In genomic region chr18:50879302-50880107, GRCh38 we compare ENCODE assay signal across 9 cellular contexts. TPM values are rescaled to one million over a fixed set of nuclear protein-coding genes. Genes with fewer than 3 reads are reported as not detected.
DNase-seq lines count a peak whose midpoint lies in the region; ATAC-seq, FAIRE-seq and TF ChIP-seq lines count a peak whose summit lies in the region.
"Had no signal": no experiment of that assay in that cellular context is flagged by ENCODE, and none has a peak within 500 bp of the region (broad histone marks: within the 10 kb centered on the region; RNA-seq: fewer than 3 reads in every experiment).

No MANE protein-coding gene starts in this region.

- no peaks in the 10 kb centered on the region for H3K27me3 ChIP-seq in breast epithelium
- H3K27me3 ChIP-seq in small intestine (ENCODE audit: control insufficient read depth in 2 of 2, insufficient read depth in 2 of 2, low read length in 2 of 2): no peaks in the 10 kb centered on the region

- DNase-seq in COLO668 (lab: John Stamatoyannopoulos, UW; ENCODE audit: unreplicated experiment): peak; percentile 87
- DNase-seq in SK-N-DZ (ENCODE audit: low spot score): peak; percentile 38
- no peak for DNase-seq in breast epithelium (ENCODE audit: low spot score in 2 of 2)
- peak; percentile 51 for DNase-seq in iPS-NIHi7 (ENCODE audit: extremely low spot score)
- DNase-seq in small intestine: peak; percentile 43
- no peak for DNase-seq in SHP77 treated with DMSO at 0.1 percent for 48 hours (lab: John Stamatoyannopoulos, UW)

- H3K9me3 ChIP-seq in breast epithelium (no peaks in the 10 kb centered on the region), small intestine (ENCODE audit: control insufficient read depth, low read depth) (no peaks in the 10 kb centered on the region)

- peaks cover 0 to 11% of the 10 kb centered on the region in 2 donors for H3K4me1 ChIP-seq in breast epithelium
- H3K4me1 ChIP-seq in small intestine (ENCODE audit: control insufficient read depth in 2 of 2, insufficient read depth in 1 of 2, low read depth in 1 of 2, low read length in 1 of 2): peaks cover 0 to 2% of the 10 kb centered on the region in 2 donors

- 0 to 1% (median 1%) methylated on average over 35 to 61 of the region's 61 CpGs for WGBS in small intestine, 3 donors

- intact Hi-C loops in breast epithelium (cut with DNase I; ENCODE audit: low total_unique reads): no loop called here

- no peak for TF ChIP-seq CTCF in breast epithelium (IDR thresholded peaks at IDR 0.05)

- H3K4me3 ChIP-seq in breast epithelium (peak overlapping the region; percentile 84 to 96 (median 94)), small intestine (ENCODE audit: low read depth in 1 of 2, low read length in 2 of 2) (peak overlapping the region; percentile 90 to 97)

- H3K36me3 ChIP-seq in breast epithelium (no peaks in the 10 kb centered on the region), small intestine (ENCODE audit: control insufficient read depth in 2 of 2, insufficient read depth in 2 of 2, low read length in 2 of 2) (no peaks in the 10 kb centered on the region)

- no peak for FAIRE-seq in small intestine (lab: Jason Lieb, UNC)
- FAIRE-seq: TTC549 had no signal

- no peak for TF ChIP-seq POLR2A in breast epithelium (IDR thresholded peaks at IDR 0.05)

- peak; percentile 30 for ATAC-seq in GM19452 (IDR thresholded peaks at IDR 0.05; ENCODE audit: unreplicated experiment)
- peak; percentile 22 for ATAC-seq in HG03521 (IDR thresholded peaks at IDR 0.05; ENCODE audit: unreplicated experiment)

- H3K27ac ChIP-seq in breast epithelium (peak overlapping the region; percentile 96 to 97), small intestine (ENCODE audit: low read depth in 1 of 2, low read length in 1 of 2) (peak overlapping the region; percentile 93 to 96)

RNA-seq across cellular contexts. Expression of gene ME2, which starts 0.6 kb away (rescaled TPM):
- polyA plus RNA-seq in SK-N-DZ (2014; cell fraction: cytosol; rRNA removed): 46.8 and 53.0 TPM in 2 replicates
- 42.1 and 42.3 TPM in 2 replicates for polyA plus RNA-seq in SK-N-DZ (2014; cell fraction: nucleus; rRNA removed)
- 10 to 100 TPM; 33.4 to 37.8 (median 37.3) TPM for total RNA-seq in breast epithelium
- 100 to 1,000 TPM in 1 of 3 donors, 10 to 100 TPM in 2; 64.6 to 122 (median 72.7) TPM for polyA plus RNA-seq in small intestine

RNA-seq across cellular contexts. Expression of gene MRO, which starts 59.7 kb away (rescaled TPM):
- not detected in 2 replicates for polyA plus RNA-seq in SK-N-DZ (2014; cell fraction: cytosol; rRNA removed)
- polyA plus RNA-seq in SK-N-DZ (2014; cell fraction: nucleus; rRNA removed): 0.09 TPM in 1 of 2 replicates, not detected in the other
- total RNA-seq in breast epithelium: 1 to 10 TPM in 1 of 3 donors, under 1 TPM in 2; 0.59 to 3.0 (median 0.66) TPM
- 1 to 10 TPM; 2.9 to 9.2 (median 6.2) TPM for polyA plus RNA-seq in small intestine

Comparison
In these comparisons a context has a peak if more than half of its experiments do, and no peak if none do; other contexts are left out.
1. DNase-seq: peak in COLO668 (single experiment), SK-N-DZ (single experiment), iPS-NIHi7 (single experiment) and small intestine (single experiment); none in breast epithelium (0 of 2) and SHP77 treated with DMSO at 0.1 percent for 48 hours (single experiment).